In genomic region chr16:8797364-8798173, GRCh38 we compare ENCODE assay signal across 8 cellular contexts. TPM values are rescaled to one million over a fixed set of nuclear protein-coding genes. Genes with fewer than 3 reads are reported as not detected.
DNase-seq lines count a peak whose midpoint lies in the region; ATAC-seq and TF ChIP-seq lines count a peak whose summit lies in the region.

TSS of gene PMM2 (plus strand) at chr16:8797839. CDS start at chr16:8797883, 44 bp downstream.
TSS of gene TMEM186 (minus strand) at chr16:8797639. CDS start at chr16:8797614, 25 bp downstream.

- no peak for TF ChIP-seq CTCF in epithelial cell of esophagus (IDR thresholded peaks at IDR 0.05; ENCODE audit: insufficient read depth, low read depth, low read length, missing control alignments)

- peak within 1 kb of the TSS; percentile 71 for H3K4me3 ChIP-seq in epithelial cell of esophagus (ENCODE audit: low read length)
- H3K4me3 ChIP-seq in mononuclear cell (ENCODE audit: low read length), result peak within 1 kb of the TSS; percentile 76

- H3K4me3 Mint-ChIP-seq in IgD-negative memory B cell, result peak within 1 kb of the TSS; percentile 87 to 98 (median 95)

- no peaks in the 10 kb centered on the region for H3K9me3 Mint-ChIP-seq in IgD-negative memory B cell

- peaks cover 39% of the 10 kb centered on the region for H3K4me1 ChIP-seq in mononuclear cell (ENCODE audit: insufficient read depth, low read length)

- peak; percentile 93 for DNase-seq in DMS153 (lab: John Stamatoyannopoulos, UW)
- DNase-seq in OCI-M1 (lab: John Stamatoyannopoulos, UW), result peak; percentile 98
- peak; percentile 96 for DNase-seq in activated T-cell treated with anti-CD3 and anti-CD28 coated beads for 24 hours (ENCODE audit: low read depth)
- peak; percentile 98 for DNase-seq in epithelial cell of esophagus (ENCODE audit: low read depth)
- DNase-seq in stimulated activated CD8-positive, alpha-beta memory T cell treated with anti-CD3 and anti-CD28 coated beads, Interleukin-2, amount 100 ng/mL, for 48 hours (ENCODE audit: low read depth in 2 of 2), result peak; percentile 89 to 95

- no peaks in the 10 kb centered on the region for H3K27me3 Mint-ChIP-seq in IgD-negative memory B cell

- H3K4me1 Mint-ChIP-seq in IgD-negative memory B cell, result peaks cover 21 to 25% (median 22%) of the 10 kb centered on the region in 3 donors

- H3K36me3 Mint-ChIP-seq in IgD-negative memory B cell, result no peaks in the 10 kb centered on the region

- peak; percentile 97 for ATAC-seq in GM21576 (IDR thresholded peaks at IDR 0.05; ENCODE audit: unreplicated experiment)

- peak within 1 kb of the TSS; percentile 67 to 94 (median 93) for H3K27ac Mint-ChIP-seq in IgD-negative memory B cell

- no peaks in the 10 kb centered on the region for H3K9me3 ChIP-seq in mononuclear cell (ENCODE audit: low read depth, low read length)

- no peaks in the 10 kb centered on the region for H3K27me3 ChIP-seq in mononuclear cell (ENCODE audit: insufficient read depth, low read length)

RNA-seq across cellular contexts. Expression of gene PMM2, which starts in this region (rescaled TPM):
- 32.3 TPM for polyA plus RNA-seq in IgD-negative memory B cell
- 19.7 TPM for total RNA-seq in mononuclear cell

RNA-seq across cellular contexts. Expression of gene TMEM186, which starts in this region (rescaled TPM):
- polyA plus RNA-seq in IgD-negative memory B cell, result 11.3 TPM
- 1.3 TPM for total RNA-seq in mononuclear cell

Comparison
In these comparisons a context has a peak if more than half of its experiments do, and no peak if none do; other contexts are left out.
1. Peak in every context shown above with its lines: DNase-seq, ATAC-seq and H3K4me3 ChIP-seq.